Comparison of ENCODE assay signal across 9 cellular contexts in the genomic region with DNA sequence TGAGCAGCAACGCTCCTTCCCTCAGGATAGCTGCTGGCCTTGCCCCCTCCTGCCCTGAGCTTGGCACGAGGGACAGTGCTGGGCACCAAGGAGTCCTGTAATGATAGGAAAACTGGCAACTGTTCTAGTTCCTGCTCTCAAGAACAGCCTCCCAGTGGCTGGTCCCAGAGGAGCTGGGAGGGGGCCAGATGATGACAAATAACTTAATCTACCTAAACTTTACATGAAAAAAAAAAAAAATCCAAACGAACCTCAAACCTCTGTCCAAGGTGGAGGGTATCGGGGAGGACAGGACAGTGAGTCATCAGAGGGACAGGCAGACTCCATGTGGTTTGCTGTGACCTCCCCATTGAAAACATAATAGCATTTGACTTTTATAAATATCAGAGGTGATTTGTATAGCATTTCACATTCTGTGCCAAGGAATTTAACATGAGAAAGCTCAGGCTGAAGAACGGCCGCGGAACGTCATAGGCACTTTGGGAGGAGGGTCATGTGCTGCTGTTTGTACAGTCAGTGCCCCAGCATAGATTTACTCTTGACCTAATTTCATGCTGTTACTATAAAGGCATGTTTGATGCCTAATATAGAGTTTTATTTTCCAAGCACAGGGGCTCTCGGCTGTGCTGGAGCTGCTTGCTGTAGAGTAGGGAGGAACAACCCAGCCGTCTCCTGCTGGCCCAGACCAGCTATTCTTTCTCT.
DNase-seq lines count a peak whose midpoint lies in the region; ATAC-seq and TF ChIP-seq lines count a peak whose summit lies in the region.
"Had no signal": no experiment of that assay in that cellular context is flagged by ENCODE, and none has a peak within 500 bp of the region (broad histone marks: within the 10 kb centered on the region; RNA-seq: fewer than 3 reads in every experiment).

No MANE protein-coding gene starts in this region.

- H3K27ac Mint-ChIP-seq in activated naive CD8-positive, alpha-beta T cell treated with anti-CD3 and anti-CD28 coated beads, Interleukin-2, amount 50 U/mL, for 24 hours = no peak overlapping the region

- H2BK12ac ChIP-seq in mesenchymal stem cell (ENCODE audit: low read length in 2 of 2) = no peak overlapping the region

- H2AFZ ChIP-seq in mesenchymal stem cell (ENCODE audit: low read depth, low read length) = no peak overlapping the region

- H3K9me3 Mint-ChIP-seq in activated naive CD8-positive, alpha-beta T cell treated with anti-CD3 and anti-CD28 coated beads, Interleukin-2, amount 50 U/mL, for 24 hours = no peaks in the 10 kb centered on the region
- H3K9me3 Mint-ChIP-seq: memory B cell had no signal

- peak overlapping the region in 17 of 59 donors; percentile 0 to 34 (median 13) for H3K4me3 ChIP-seq in dorsolateral prefrontal cortex
- H3K4me3 ChIP-seq in mesenchymal stem cell (ENCODE audit: insufficient read depth in 1 of 2, low read depth in 1 of 2, low read length in 2 of 2) = peak overlapping the region in 1 of 2 experiments; percentile 1
- H3K4me3 ChIP-seq in tibial nerve = no peak overlapping the region

- H3K9ac ChIP-seq in mesenchymal stem cell (ENCODE audit: low read length) = peak overlapping the region; percentile 70

- TF ChIP-seq CTCF in dorsolateral prefrontal cortex (IDR thresholded peaks at IDR 0.05 in 54 of 56, conservative IDR thresholded peaks at IDR 0.05 in 2 of 56; ENCODE audit: low read depth in 1 of 56, partially characterized antibody in 56 of 56) = peak in 2 of 56 donors; percentile 6 to 12
- TF ChIP-seq CTCF in tibial nerve (IDR thresholded peaks at IDR 0.05) = no peak

- H3K27me3 Mint-ChIP-seq in activated naive CD8-positive, alpha-beta T cell treated with anti-CD3 and anti-CD28 coated beads, Interleukin-2, amount 50 U/mL, for 24 hours = no peaks in the 10 kb centered on the region
- H3K27me3 Mint-ChIP-seq: memory B cell had no signal

- H3K27me3 ChIP-seq in dorsolateral prefrontal cortex (no peaks in the 10 kb centered on the region), mesenchymal stem cell (ENCODE audit: control insufficient read depth in 1 of 2, insufficient read depth in 1 of 2, low read length in 2 of 2) (peaks cover 9 to 30% of the 10 kb centered on the region in 2 experiments), tibial nerve (no peaks in the 10 kb centered on the region)

- H3K4me3 Mint-ChIP-seq in activated naive CD8-positive, alpha-beta T cell treated with anti-CD3 and anti-CD28 coated beads, Interleukin-2, amount 50 U/mL, for 24 hours = no peak overlapping the region

- DNase-seq in NCI-H2029 treated with DMSO at 0.1 percent for 48 hours (lab: John Stamatoyannopoulos, UW) (peak; percentile 76), dorsolateral prefrontal cortex (peak in 1 of 10 donors; percentile 50), mesenchymal stem cell (peak; percentile 82), tibial nerve (ENCODE audit: low spot score in 2 of 2) (no peak), iPS-NIHi7 (ENCODE audit: extremely low spot score) (no peak)
- DNase-seq in activated CD4-positive, CD25-positive, alpha-beta regulatory T cell (lab: John Stamatoyannopoulos, UW) = no peak
- DNase-seq in activated naive CD8-positive, alpha-beta T cell treated with anti-CD3 and anti-CD28 coated beads, Interleukin-2, amount 50 U/mL, for 24 hours = no peak

- 56% methylated on average over 10 of the region's 10 CpGs for WGBS in mesenchymal stem cell
- whole genome bisulfite sequencing in tibial nerve, 2 donors = 20 to 22% methylated on average over 10 of the region's 10 CpGs

- H2BK5ac ChIP-seq in mesenchymal stem cell (ENCODE audit: low read depth, low read length, poor library complexity, severe bottlenecking) = no peak overlapping the region

- intact Hi-C loops in dorsolateral prefrontal cortex (cut with DNase I) = loop anchor here (5.0 kb wide), 2 partner anchors 44 to 64 kb away; no protein-coding TSS in a partner anchor

- H3K4me1 Mint-ChIP-seq in activated naive CD8-positive, alpha-beta T cell treated with anti-CD3 and anti-CD28 coated beads, Interleukin-2, amount 50 U/mL, for 24 hours = peaks cover 19% of the 10 kb centered on the region

- no peak for ATAC-seq in activated naive CD8-positive, alpha-beta T cell treated with anti-CD3 and anti-CD28 coated beads, Interleukin-2, amount 50 U/mL, for 24 hours
- no peak for ATAC-seq in GM21447 (IDR thresholded peaks at IDR 0.05; ENCODE audit: unreplicated experiment)

- no peak overlapping the region for H3K4ac ChIP-seq in mesenchymal stem cell (ENCODE audit: low read depth in 1 of 2, low read length in 2 of 2)

- H3K36me3 ChIP-seq in mesenchymal stem cell (ENCODE audit: control insufficient read depth in 1 of 2, insufficient read depth in 2 of 2, low read depth in 1 of 2, low read length in 2 of 2) = no peaks in the 10 kb centered on the region
- H3K36me3 ChIP-seq in tibial nerve = peaks cover 0 to 32% (median 0%) of the 10 kb centered on the region in 3 donors

- no peaks in the 10 kb centered on the region for H3K79me1 ChIP-seq in mesenchymal stem cell (replicated peaks; ENCODE audit: low read length, poor library complexity, severe bottlenecking)

- H4K91ac ChIP-seq in mesenchymal stem cell (ENCODE audit: low read length) = peak overlapping the region; percentile 18

- no peak overlapping the region for H2BK120ac ChIP-seq in mesenchymal stem cell (ENCODE audit: low read depth, low read length)

- TF ChIP-seq EP300 in tibial nerve (IDR thresholded peaks at IDR 0.05) = peak; percentile 85 to 90

- peak overlapping the region; percentile 1 to 91 (median 74) for H3K27ac ChIP-seq in dorsolateral prefrontal cortex
- H3K27ac ChIP-seq in mesenchymal stem cell (ENCODE audit: low read length, poor library complexity, severe bottlenecking) = no peak overlapping the region
- peak overlapping the region; percentile 67 to 91 (median 88) for H3K27ac ChIP-seq in tibial nerve

- H3K14ac ChIP-seq in mesenchymal stem cell (ENCODE audit: low read length in 2 of 2) = no peak overlapping the region

- H3K36me3 Mint-ChIP-seq in activated naive CD8-positive, alpha-beta T cell treated with anti-CD3 and anti-CD28 coated beads, Interleukin-2, amount 50 U/mL, for 24 hours (ENCODE audit: low read depth) = no peaks in the 10 kb centered on the region
- H3K36me3 Mint-ChIP-seq: memory B cell had no signal

- H2AK5ac ChIP-seq in mesenchymal stem cell (ENCODE audit: low read length, severe bottlenecking) = no peak overlapping the region

- peak in 1 of 2 donors; percentile 14 for TF ChIP-seq POLR2A in tibial nerve (IDR thresholded peaks at IDR 0.05)

- H4K8ac ChIP-seq in mesenchymal stem cell (ENCODE audit: low read length) = peak overlapping the region; percentile 35

- no peak overlapping the region for H3K4me2 ChIP-seq in mesenchymal stem cell (ENCODE audit: low read length, poor library complexity, severe bottlenecking)

- no peak overlapping the region for H2BK15ac ChIP-seq in mesenchymal stem cell (ENCODE audit: low read depth, poor library complexity, severe bottlenecking)

- H3K23ac ChIP-seq in mesenchymal stem cell (ENCODE audit: low read length in 2 of 2) = no peak overlapping the region

- no peaks in the 10 kb centered on the region for H3K9me3 ChIP-seq in mesenchymal stem cell (ENCODE audit: control insufficient read depth, low read length)
- no peaks in the 10 kb centered on the region for H3K9me3 ChIP-seq in tibial nerve

- no peak overlapping the region for H3K18ac ChIP-seq in mesenchymal stem cell (ENCODE audit: low read depth in 1 of 2, low read length in 2 of 2)

- peaks cover 3% of the 10 kb centered on the region for H3K4me1 ChIP-seq in mesenchymal stem cell (ENCODE audit: control insufficient read depth, insufficient read depth, low read depth, low read length)
- H3K4me1 ChIP-seq in tibial nerve = peaks cover 0 to 90% (median 37%) of the 10 kb centered on the region in 4 donors

Comparison
In these comparisons a context has a peak if more than half of its experiments do, and no peak if none do; other contexts are left out.
1. DNase-seq: peak in NCI-H2029 treated with DMSO at 0.1 percent for 48 hours (single experiment) and mesenchymal stem cell (single experiment); none in tibial nerve (0 of 2), activated CD4-positive, CD25-positive, alpha-beta regulatory T cell (0 of 4), activated naive CD8-positive, alpha-beta T cell treated with anti-CD3 and anti-CD28 coated beads, Interleukin-2, amount 50 U/mL, for 24 hours (single experiment) and iPS-NIHi7 (single experiment).